ENCODE assay signal across 1 cellular context in the genomic region with DNA sequence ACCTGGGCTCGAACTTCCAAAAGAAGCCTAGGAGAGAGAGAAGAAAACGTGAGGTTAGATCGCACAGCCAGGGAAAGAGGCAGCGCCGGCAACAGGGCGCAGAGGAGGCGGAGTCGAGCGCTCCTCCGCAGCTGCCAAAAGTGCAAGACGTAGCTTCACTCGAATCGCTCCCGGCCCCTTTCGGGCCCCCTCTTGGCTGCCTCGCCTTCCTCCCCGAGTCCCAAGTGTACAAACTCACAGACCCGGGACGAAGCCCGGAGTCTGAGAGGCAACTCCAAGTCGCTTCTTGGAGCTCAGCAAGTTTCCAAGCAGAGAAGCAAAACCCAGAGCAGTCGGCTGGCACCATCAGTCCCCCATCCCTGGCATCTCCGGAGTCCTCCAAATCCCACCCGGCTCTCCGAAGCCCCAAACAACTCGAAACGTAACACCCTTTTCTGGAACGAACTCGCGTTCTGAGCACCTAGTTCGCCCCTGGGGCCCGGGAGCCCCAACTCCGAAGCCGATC.
TF ChIP-seq lines count a peak whose summit lies in the region.

No MANE protein-coding gene starts in this region.

TF ChIP-seq in A549, 52 proteins besides CTCF, POLR2A, EP300 and RAD21 (continued from another document):
- TF ChIP-seq, protein P1, sequence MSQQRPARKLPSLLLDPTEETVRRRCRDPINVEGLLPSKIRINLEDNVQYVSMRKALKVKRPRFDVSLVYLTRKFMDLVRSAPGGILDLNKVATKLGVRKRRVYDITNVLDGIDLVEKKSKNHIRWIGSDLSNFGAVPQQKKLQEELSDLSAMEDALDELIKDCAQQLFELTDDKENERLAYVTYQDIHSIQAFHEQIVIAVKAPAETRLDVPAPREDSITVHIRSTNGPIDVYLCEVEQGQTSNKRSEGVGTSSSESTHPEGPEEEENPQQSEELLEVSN (IDR thresholded peaks at IDR 0.05; ENCODE audit: borderline replicate concordance, low read depth), result no peak
- TF ChIP-seq ZNF302 (CRISPR knock-in tag; IDR thresholded peaks at IDR 0.05), result no peak
- no peak; the same call in 1 of the 2 replicates for TF ChIP-seq PBX3 (IDR thresholded peaks at IDR 0.05)
- TF ChIP-seq KDM1A (IDR thresholded peaks at IDR 0.05; ENCODE audit: low read depth), result no peak
- no peak for TF ChIP-seq REST (IDR thresholded peaks at IDR 0.05)
